ENCODE assay signal across 20 cellular contexts in genomic region chr7:43479042-43479441, GRCh38.
DNase-seq lines count a peak whose midpoint lies in the region; ATAC-seq and TF ChIP-seq lines count a peak whose summit lies in the region.
"Had no signal": no experiment of that assay in that cellular context is flagged by ENCODE, and none has a peak within 500 bp of the region (broad histone marks: within the 10 kb centered on the region; RNA-seq: fewer than 3 reads in every experiment).

No MANE protein-coding gene starts in this region.

- no peaks in the 10 kb centered on the region for H3K36me3 ChIP-seq in Karpas-422 (ENCODE audit: insufficient read depth, low read length)
- H3K36me3 ChIP-seq in suprapubic skin, result no peaks in the 10 kb centered on the region
- H3K36me3 ChIP-seq: HAP-1, heart left ventricle, prostate gland had no signal

- H3K27me3 Mint-ChIP-seq in activated naive CD4-positive, alpha-beta T cell treated with anti-CD3 and anti-CD28 coated beads for 36 hours (ENCODE audit: low read depth), result no peaks in the 10 kb centered on the region
- no peaks in the 10 kb centered on the region for H3K27me3 Mint-ChIP-seq in type B pancreatic cell
- H3K27me3 Mint-ChIP-seq: activated naive CD4-positive, alpha-beta T cell treated with anti-CD3 and anti-CD28 coated beads, Interleukin-2, amount 50 U/mL, for 24 hours had no signal

- H3K4me3 Mint-ChIP-seq in activated naive CD4-positive, alpha-beta T cell treated with anti-CD3 and anti-CD28 coated beads for 36 hours, result no peak overlapping the region
- H3K4me3 Mint-ChIP-seq in type B pancreatic cell, result no peak overlapping the region
- H3K4me3 Mint-ChIP-seq: activated naive CD4-positive, alpha-beta T cell treated with anti-CD3 and anti-CD28 coated beads, Interleukin-2, amount 50 U/mL, for 24 hours had no signal

- no peak overlapping the region for H3K27ac Mint-ChIP-seq in activated naive CD4-positive, alpha-beta T cell treated with anti-CD3 and anti-CD28 coated beads for 36 hours
- no peak overlapping the region for H3K27ac Mint-ChIP-seq in type B pancreatic cell
- H3K27ac Mint-ChIP-seq: activated naive CD4-positive, alpha-beta T cell treated with anti-CD3 and anti-CD28 coated beads, Interleukin-2, amount 50 U/mL, for 24 hours had no signal

- H3K36me3 Mint-ChIP-seq in activated naive CD4-positive, alpha-beta T cell treated with anti-CD3 and anti-CD28 coated beads for 36 hours (ENCODE audit: low read depth), result no peaks in the 10 kb centered on the region
- no peaks in the 10 kb centered on the region for H3K36me3 Mint-ChIP-seq in type B pancreatic cell
- H3K36me3 Mint-ChIP-seq: activated naive CD4-positive, alpha-beta T cell treated with anti-CD3 and anti-CD28 coated beads, Interleukin-2, amount 50 U/mL, for 24 hours had no signal

- no peak overlapping the region for H3K9ac ChIP-seq in Karpas-422 (ENCODE audit: low read length)

- CTCF ChIA-PET in activated naive CD4-positive, alpha-beta T cell treated with anti-CD3 and anti-CD28 coated beads for 36 hours (lab: Charles Lee), result interaction anchor here (0.8 to 1.6 kb wide), 4 partner anchors 17 to 242 kb away, joined by 3 read pairs; partner anchors contain the start of gene STK17A

- no peaks in the 10 kb centered on the region for H3K9me2 ChIP-seq in Karpas-422 (replicated peaks; ENCODE audit: insufficient read depth, low read length)

- no peaks in the 10 kb centered on the region for H3K9me3 Mint-ChIP-seq in activated naive CD4-positive, alpha-beta T cell treated with anti-CD3 and anti-CD28 coated beads for 36 hours
- peaks cover 5% of the 10 kb centered on the region for H3K9me3 Mint-ChIP-seq in type B pancreatic cell
- H3K9me3 Mint-ChIP-seq: activated naive CD4-positive, alpha-beta T cell treated with anti-CD3 and anti-CD28 coated beads, Interleukin-2, amount 50 U/mL, for 24 hours had no signal

- no peak for ATAC-seq in GM19397 (IDR thresholded peaks at IDR 0.05; ENCODE audit: unreplicated experiment)
- ATAC-seq: heart left ventricle had no signal

- H3K4me1 ChIP-seq in Karpas-422 (ENCODE audit: low read length), result no peaks in the 10 kb centered on the region
- no peaks in the 10 kb centered on the region for H3K4me1 ChIP-seq in suprapubic skin
- H3K4me1 ChIP-seq: HAP-1, prostate gland had no signal

- intact Hi-C loops in activated naive CD4-positive, alpha-beta T cell treated with anti-CD3 and anti-CD28 coated beads for 36 hours (cut with micrococcal nuclease), result loop anchor here (5.0 kb wide), 1 partner anchor 1537 kb away; no protein-coding TSS in a partner anchor

- H3K4me2 ChIP-seq in Karpas-422 (ENCODE audit: low read depth, low read length, poor library complexity, severe bottlenecking), result no peak overlapping the region

- no peaks in the 10 kb centered on the region for H3K79me2 ChIP-seq in Karpas-422 (ENCODE audit: low read length)

- H3K27me3 ChIP-seq in Karpas-422 (ENCODE audit: low read length) (no peaks in the 10 kb centered on the region), suprapubic skin (no peaks in the 10 kb centered on the region)
- H3K27me3 ChIP-seq: heart left ventricle had no signal

- H4K20me1 ChIP-seq in Karpas-422 (ENCODE audit: insufficient read depth, low read depth, low read length), result no peaks in the 10 kb centered on the region

- no peaks in the 10 kb centered on the region for H3K4me1 Mint-ChIP-seq in activated naive CD4-positive, alpha-beta T cell treated with anti-CD3 and anti-CD28 coated beads for 36 hours (ENCODE audit: low read depth)
- peaks cover 9% of the 10 kb centered on the region for H3K4me1 Mint-ChIP-seq in type B pancreatic cell (ENCODE audit: unreplicated experiment)
- H3K4me1 Mint-ChIP-seq: activated naive CD4-positive, alpha-beta T cell treated with anti-CD3 and anti-CD28 coated beads, Interleukin-2, amount 50 U/mL, for 24 hours had no signal

- H3K4me3 ChIP-seq in Karpas-422 (ENCODE audit: low read length), result no peak overlapping the region
- no peak overlapping the region for H3K4me3 ChIP-seq in suprapubic skin
- H3K4me3 ChIP-seq: HAP-1, heart left ventricle, prostate gland had no signal

- H2AFZ ChIP-seq in Karpas-422 (ENCODE audit: low read length), result no peak overlapping the region

- peak; percentile 10 for DNase-seq in activated naive CD4-positive, alpha-beta T cell treated with anti-CD3 and anti-CD28 coated beads for 36 hours
- DNase-seq in activated naive CD4-positive, alpha-beta T cell treated with anti-CD3 and anti-CD28 coated beads, Interleukin-2, amount 50 U/mL, for 16 hours, result no peak
- DNase-seq in Karpas-422 (peak; percentile 62), type B pancreatic cell (ENCODE audit: extremely low spot score, unreplicated experiment) (no peak), suprapubic skin (ENCODE audit: low spot score in 2 of 2) (no peak), occipital lobe (lab: John Stamatoyannopoulos, UW) (no peak)
- DNase-seq: central memory CD4-positive, alpha-beta T cell; DMS79 treated with DMSO at 0.1 percent for 48 hours; heart left ventricle; kidney glomerular epithelial cell; NCI-H1436 treated with DMSO at 0.1 percent for 48 hours; NCI-H526; SHP77 treated with DMSO at 0.1 percent for 48 hours; trophoblast cell had no signal

- 82% methylated on average over 6 of the region's 6 CpGs for WGBS in suprapubic skin

- peak; percentile 65 for TF ChIP-seq CTCF in VCaP (conservative IDR thresholded peaks at IDR 0.05)
- peak; percentile 24 for TF ChIP-seq CTCF in type B pancreatic cell (conservative IDR thresholded peaks at IDR 0.05)
- no peak for TF ChIP-seq CTCF in suprapubic skin (IDR thresholded peaks at IDR 0.05)

- H3K9me3 ChIP-seq in Karpas-422 (ENCODE audit: low read length), result no peaks in the 10 kb centered on the region
- no peaks in the 10 kb centered on the region for H3K9me3 ChIP-seq in suprapubic skin
- H3K9me3 ChIP-seq: HAP-1, heart left ventricle, prostate gland had no signal

- no peak for TF ChIP-seq EP300 in suprapubic skin (IDR thresholded peaks at IDR 0.05)

- TF ChIP-seq POLR2A in suprapubic skin (IDR thresholded peaks at IDR 0.05), result no peak

- H3K27ac ChIP-seq in Karpas-422 (ENCODE audit: low read length) (no peak overlapping the region), VCaP (no peak overlapping the region), suprapubic skin (no peak overlapping the region)
- H3K27ac ChIP-seq: epithelial cell of prostate, heart left ventricle, prostate gland had no signal

Comparison
In these comparisons a context has a peak if more than half of its experiments do, and no peak if none do; other contexts are left out.
1. DNase-seq: peak in activated naive CD4-positive, alpha-beta T cell treated with anti-CD3 and anti-CD28 coated beads for 36 hours (single experiment) and Karpas-422 (single experiment); none in activated naive CD4-positive, alpha-beta T cell treated with anti-CD3 and anti-CD28 coated beads, Interleukin-2, amount 50 U/mL, for 16 hours (single experiment), type B pancreatic cell (single experiment), suprapubic skin (0 of 2) and occipital lobe (single experiment).
2. CTCF ChIP-seq: peak in VCaP (single experiment) and type B pancreatic cell (single experiment); none in suprapubic skin (0 of 2).